17 cellular contexts compared by ENCODE assay signal in the genomic region with DNA sequence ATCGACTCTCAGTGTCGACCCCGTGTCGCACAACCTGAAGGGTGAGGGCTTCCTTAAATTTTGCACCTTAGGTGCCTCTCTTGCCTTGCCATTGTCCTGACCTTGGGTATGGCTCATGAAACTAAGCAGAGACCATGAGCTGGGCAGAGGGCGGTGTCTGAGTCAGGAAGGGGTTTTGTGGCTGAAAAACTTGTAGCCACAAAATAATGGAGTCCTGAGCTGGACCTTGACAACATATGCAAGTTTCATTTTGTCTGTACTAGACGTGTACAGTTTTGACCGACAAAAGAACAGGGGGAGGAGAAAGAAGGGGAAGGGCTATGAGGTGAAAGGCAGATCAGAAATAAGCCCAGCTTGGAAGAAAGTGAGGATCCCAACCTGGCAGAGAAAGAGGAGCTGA. TPM values are rescaled to one million over a fixed set of nuclear protein-coding genes. Genes with fewer than 3 reads are reported as not detected.
DNase-seq lines count a peak whose midpoint lies in the region; ATAC-seq, FAIRE-seq and TF ChIP-seq lines count a peak whose summit lies in the region.
"Had no signal": no experiment of that assay in that cellular context is flagged by ENCODE, and none has a peak within 500 bp of the region (broad histone marks: within the 10 kb centered on the region; RNA-seq: fewer than 3 reads in every experiment).

No MANE protein-coding gene starts in this region.

- peaks cover 17% of the 10 kb centered on the region for H3K4me1 Mint-ChIP-seq in activated T-helper 17 cell treated with anti-CD3 and anti-CD28 coated beads, Interleukin-2, amount 50 U/mL, for 72 hours

- ATAC-seq in GM19463 (IDR thresholded peaks at IDR 0.05; ENCODE audit: unreplicated experiment) (peak; percentile 81), HG03108 (IDR thresholded peaks at IDR 0.05; ENCODE audit: unreplicated experiment) (peak; percentile 64), upper lobe of left lung (ENCODE audit: low FRiP score in 2 of 2) (no peak)
- peak; percentile 83 for ATAC-seq in activated T-helper 17 cell treated with anti-CD3 and anti-CD28 coated beads, Interleukin-2, amount 50 U/mL, for 72 hours (replicated peaks)
- ATAC-seq: left lobe of liver had no signal

- TF ChIP-seq CTCF in upper lobe of left lung (IDR thresholded peaks at IDR 0.05): no peak

- H3K4me3 Mint-ChIP-seq in activated T-helper 17 cell treated with anti-CD3 and anti-CD28 coated beads, Interleukin-2, amount 50 U/mL, for 72 hours: peak overlapping the region; percentile 29

- FAIRE-seq in GM18507 (lab: Jason Lieb, UNC): peak; percentile 72
- FAIRE-seq: H54 had no signal

- H3K27ac ChIP-seq in upper lobe of left lung: no peak overlapping the region
- H3K27ac ChIP-seq: dorsolateral prefrontal cortex, SJSA1, spleen had no signal

- H3K27me3 Mint-ChIP-seq in activated T-helper 17 cell treated with anti-CD3 and anti-CD28 coated beads, Interleukin-2, amount 50 U/mL, for 72 hours: no peaks in the 10 kb centered on the region

- H3K36me3 ChIP-seq in upper lobe of left lung: no peaks in the 10 kb centered on the region
- H3K36me3 ChIP-seq: SJSA1, spleen had no signal

- 82 to 87% methylated on average over 7 of the region's 7 CpGs for WGBS in upper lobe of left lung, 2 donors

- DNase-seq in GM18507 (ENCODE audit: extremely low spot score, insufficient read length, low read depth) (no peak), upper lobe of left lung (no peak), CD1c-positive myeloid dendritic cell (ENCODE audit: extremely low spot score) (no peak), NCI-H146 treated with DMSO at 0.1 percent for 48 hours (lab: John Stamatoyannopoulos, UW; ENCODE audit: unreplicated experiment) (no peak), A172 (ENCODE audit: low spot score) (no peak)
- DNase-seq: activated CD4-positive, alpha-beta T cell treated with anti-CD3 and anti-CD28 coated beads, Interleukin-2, amount 50 U/mL, for 48 hours; activated gamma-delta T cell; AML-193; dorsolateral prefrontal cortex; NCI-H1105 treated with DMSO at 0.1 percent for 48 hours; spleen had no signal

- no peak overlapping the region for H3K4me3 ChIP-seq in upper lobe of left lung
- H3K4me3 ChIP-seq: dorsolateral prefrontal cortex, SJSA1, spleen had no signal

- H3K27me3 ChIP-seq in upper lobe of left lung: no peaks in the 10 kb centered on the region
- H3K27me3 ChIP-seq: SJSA1, spleen had no signal

- H3K9me3 Mint-ChIP-seq in activated T-helper 17 cell treated with anti-CD3 and anti-CD28 coated beads, Interleukin-2, amount 50 U/mL, for 72 hours: no peaks in the 10 kb centered on the region

- H3K9me3 ChIP-seq in upper lobe of left lung: no peaks in the 10 kb centered on the region
- H3K9me3 ChIP-seq: SJSA1, spleen had no signal

- H3K27ac Mint-ChIP-seq in activated T-helper 17 cell treated with anti-CD3 and anti-CD28 coated beads, Interleukin-2, amount 50 U/mL, for 72 hours: peak overlapping the region; percentile 24

- no peaks in the 10 kb centered on the region for H3K4me1 ChIP-seq in upper lobe of left lung

- no peak for TF ChIP-seq EP300 in upper lobe of left lung (IDR thresholded peaks at IDR 0.05)

- H3K36me3 Mint-ChIP-seq in activated T-helper 17 cell treated with anti-CD3 and anti-CD28 coated beads, Interleukin-2, amount 50 U/mL, for 72 hours (ENCODE audit: low read depth): no peaks in the 10 kb centered on the region

- TF ChIP-seq POLR2A in upper lobe of left lung (IDR thresholded peaks at IDR 0.05): no peak

RNA-seq across cellular contexts. Expression of a gene that starts 8.3 kb away (rescaled TPM):
- total RNA-seq in activated T-helper 17 cell treated with anti-CD3 and anti-CD28 coated beads, Interleukin-2, amount 50 U/mL, for 72 hours: 100 to 1,000 TPM; 112 to 136 TPM
- total RNA-seq in upper lobe of left lung: 100 to 1,000 TPM in 3 of 6 donors, 10 to 100 TPM in 3; 62.2 to 252 (median 98.2) TPM
- 38.2 and 48.1 TPM in 2 replicates for total RNA-seq in A172 (2014; rRNA removed; shearing (Covaris generic))

Comparison
In these comparisons a context has a peak if more than half of its experiments do, and no peak if none do; other contexts are left out.
1. ATAC-seq: peak in GM19463 (single experiment), HG03108 (single experiment) and activated T-helper 17 cell treated with anti-CD3 and anti-CD28 coated beads, Interleukin-2, amount 50 U/mL, for 72 hours (single experiment); none in upper lobe of left lung (0 of 2).